In the genomic region with DNA sequence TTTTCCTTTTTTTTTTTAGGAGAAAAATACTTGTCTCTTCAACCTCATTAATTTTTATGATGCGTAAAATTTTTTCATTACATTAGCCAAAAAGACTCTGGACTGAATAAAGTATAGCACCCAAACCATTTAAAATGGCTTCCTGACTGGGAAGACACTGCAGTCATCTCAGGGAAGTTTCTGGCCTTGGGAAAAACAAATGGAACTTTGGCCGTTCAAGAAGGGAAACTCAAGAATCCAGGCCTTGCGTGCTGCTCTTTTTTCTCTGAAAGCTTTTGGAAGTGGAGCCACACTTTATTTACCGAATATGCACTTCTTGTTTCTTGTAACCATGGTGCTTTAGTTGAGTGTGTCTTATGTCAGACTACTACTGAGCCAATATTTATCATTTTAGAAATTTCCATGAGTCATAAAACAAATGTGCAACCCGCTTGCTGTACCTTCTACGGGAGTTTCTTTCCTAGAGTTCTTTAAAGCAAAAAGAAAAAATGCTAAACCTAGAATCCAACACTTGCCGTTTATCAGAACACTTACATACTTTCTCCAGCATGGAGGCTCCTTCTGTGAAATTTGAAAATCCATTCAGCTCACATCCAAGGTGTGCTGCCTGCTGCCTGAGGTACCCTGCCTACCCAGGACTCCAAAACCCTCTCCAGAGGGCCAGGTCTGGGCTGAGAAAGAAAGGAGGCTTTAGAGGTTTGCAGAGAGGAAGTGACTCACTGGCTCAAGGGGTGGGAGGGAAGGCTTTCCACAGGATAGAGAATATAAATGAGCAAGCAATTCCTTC, we compare ENCODE assay signal across 1 cellular context.
TF ChIP-seq lines count a peak whose summit lies in the region.

No MANE protein-coding gene starts in this region.

TF ChIP-seq in liver, 16 proteins besides CTCF, POLR2A, EP300 and RAD21 (continued from another document):
- TF ChIP-seq GABPA (IDR thresholded peaks at IDR 0.05 in 1 of 2, conservative IDR thresholded peaks at IDR 0.05 in 1 of 2) (no peak), HNF4G (IDR thresholded peaks at IDR 0.05) (no peak), NR2F2 (IDR thresholded peaks at IDR 0.05) (no peak), SP1 (IDR thresholded peaks at IDR 0.05) (peak; percentile 6), YY1 (IDR thresholded peaks at IDR 0.05) (no peak), FOXA1 (IDR thresholded peaks at IDR 0.05) (no peak)
- TF ChIP-seq, protein P1, sequence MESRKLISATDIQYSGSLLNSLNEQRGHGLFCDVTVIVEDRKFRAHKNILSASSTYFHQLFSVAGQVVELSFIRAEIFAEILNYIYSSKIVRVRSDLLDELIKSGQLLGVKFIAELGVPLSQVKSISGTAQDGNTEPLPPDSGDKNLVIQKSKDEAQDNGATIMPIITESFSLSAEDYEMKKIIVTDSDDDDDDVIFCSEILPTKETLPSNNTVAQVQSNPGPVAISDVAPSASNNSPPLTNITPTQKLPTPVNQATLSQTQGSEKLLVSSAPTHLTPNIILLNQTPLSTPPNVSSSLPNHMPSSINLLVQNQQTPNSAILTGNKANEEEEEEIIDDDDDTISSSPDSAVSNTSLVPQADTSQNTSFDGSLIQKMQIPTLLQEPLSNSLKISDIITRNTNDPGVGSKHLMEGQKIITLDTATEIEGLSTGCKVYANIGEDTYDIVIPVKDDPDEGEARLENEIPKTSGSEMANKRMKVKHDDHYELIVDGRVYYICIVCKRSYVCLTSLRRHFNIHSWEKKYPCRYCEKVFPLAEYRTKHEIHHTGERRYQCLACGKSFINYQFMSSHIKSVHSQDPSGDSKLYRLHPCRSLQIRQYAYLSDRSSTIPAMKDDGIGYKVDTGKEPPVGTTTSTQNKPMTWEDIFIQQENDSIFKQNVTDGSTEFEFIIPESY (IDR thresholded peaks at IDR 0.05): no peak
- TF ChIP-seq, protein P2, sequence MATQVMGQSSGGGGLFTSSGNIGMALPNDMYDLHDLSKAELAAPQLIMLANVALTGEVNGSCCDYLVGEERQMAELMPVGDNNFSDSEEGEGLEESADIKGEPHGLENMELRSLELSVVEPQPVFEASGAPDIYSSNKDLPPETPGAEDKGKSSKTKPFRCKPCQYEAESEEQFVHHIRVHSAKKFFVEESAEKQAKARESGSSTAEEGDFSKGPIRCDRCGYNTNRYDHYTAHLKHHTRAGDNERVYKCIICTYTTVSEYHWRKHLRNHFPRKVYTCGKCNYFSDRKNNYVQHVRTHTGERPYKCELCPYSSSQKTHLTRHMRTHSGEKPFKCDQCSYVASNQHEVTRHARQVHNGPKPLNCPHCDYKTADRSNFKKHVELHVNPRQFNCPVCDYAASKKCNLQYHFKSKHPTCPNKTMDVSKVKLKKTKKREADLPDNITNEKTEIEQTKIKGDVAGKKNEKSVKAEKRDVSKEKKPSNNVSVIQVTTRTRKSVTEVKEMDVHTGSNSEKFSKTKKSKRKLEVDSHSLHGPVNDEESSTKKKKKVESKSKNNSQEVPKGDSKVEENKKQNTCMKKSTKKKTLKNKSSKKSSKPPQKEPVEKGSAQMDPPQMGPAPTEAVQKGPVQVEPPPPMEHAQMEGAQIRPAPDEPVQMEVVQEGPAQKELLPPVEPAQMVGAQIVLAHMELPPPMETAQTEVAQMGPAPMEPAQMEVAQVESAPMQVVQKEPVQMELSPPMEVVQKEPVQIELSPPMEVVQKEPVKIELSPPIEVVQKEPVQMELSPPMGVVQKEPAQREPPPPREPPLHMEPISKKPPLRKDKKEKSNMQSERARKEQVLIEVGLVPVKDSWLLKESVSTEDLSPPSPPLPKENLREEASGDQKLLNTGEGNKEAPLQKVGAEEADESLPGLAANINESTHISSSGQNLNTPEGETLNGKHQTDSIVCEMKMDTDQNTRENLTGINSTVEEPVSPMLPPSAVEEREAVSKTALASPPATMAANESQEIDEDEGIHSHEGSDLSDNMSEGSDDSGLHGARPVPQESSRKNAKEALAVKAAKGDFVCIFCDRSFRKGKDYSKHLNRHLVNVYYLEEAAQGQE (IDR thresholded peaks at IDR 0.05): no peak
TF ChIP-seq in liver: peak in this region for 2.
